Comparison of ENCODE assay signal across 28 cellular contexts in genomic region chr6:133041020-133041419, GRCh38.
DNase-seq lines count a peak whose midpoint lies in the region; ATAC-seq and TF ChIP-seq lines count a peak whose summit lies in the region.
"Had no signal": no experiment of that assay in that cellular context is flagged by ENCODE, and none has a peak within 500 bp of the region (broad histone marks: within the 10 kb centered on the region; RNA-seq: fewer than 3 reads in every experiment).

No MANE protein-coding gene starts in this region.

- H3K4me3 Mint-ChIP-seq in T-helper 2 cell treated with Interferon-gamma antibody and Interleukin-4, amounts not matched to agents 5 μg/mL and 100 μg/mL, for 36 hours: no peak overlapping the region
- H3K4me3 Mint-ChIP-seq: activated CD4-positive, alpha-beta T cell treated with anti-CD3 and anti-CD28 coated beads, Interleukin-2, amount 10 ng/mL, durations not matched to agents 24 days and 14 days; CD4-positive, alpha-beta memory T cell; WTC11 had no signal

- H3K9me3 Mint-ChIP-seq in T-helper 2 cell treated with Interferon-gamma antibody and Interleukin-4, amounts not matched to agents 5 μg/mL and 100 μg/mL, for 36 hours: no peaks in the 10 kb centered on the region
- H3K9me3 Mint-ChIP-seq: activated CD4-positive, alpha-beta T cell treated with anti-CD3 and anti-CD28 coated beads, Interleukin-2, amount 10 ng/mL, durations not matched to agents 24 days and 14 days; activated naive CD4-positive, alpha-beta T cell treated with anti-CD3 and anti-CD28 coated beads, Interleukin-2, amount 50 U/mL, for 72 hours; WTC11 had no signal

- no peaks in the 10 kb centered on the region for H3K4me1 ChIP-seq in right atrium auricular region
- H3K4me1 ChIP-seq: suprapubic skin had no signal

- no peaks in the 10 kb centered on the region for H3K36me3 Mint-ChIP-seq in T-helper 2 cell treated with Interferon-gamma antibody and Interleukin-4, amounts not matched to agents 5 μg/mL and 100 μg/mL, for 36 hours (ENCODE audit: low read depth)
- H3K36me3 Mint-ChIP-seq: activated naive CD4-positive, alpha-beta T cell treated with anti-CD3 and anti-CD28 coated beads, Interleukin-2, amount 50 U/mL, for 72 hours; CD4-positive, alpha-beta memory T cell; WTC11 had no signal

- H3K27ac ChIP-seq in right atrium auricular region: peak overlapping the region in 1 of 2 donors; percentile 17
- H3K27ac ChIP-seq: brain microvascular endothelial cell, ovary, suprapubic skin had no signal

- no peaks in the 10 kb centered on the region for H3K27me3 ChIP-seq in right atrium auricular region
- H3K27me3 ChIP-seq: brain microvascular endothelial cell, ovary, suprapubic skin had no signal

- no peaks in the 10 kb centered on the region for H3K9me3 ChIP-seq in right atrium auricular region
- H3K9me3 ChIP-seq: ovary, suprapubic skin had no signal

- no peak overlapping the region for H3K4me3 ChIP-seq in right atrium auricular region
- H3K4me3 ChIP-seq: ovary, suprapubic skin had no signal

- H3K27ac Mint-ChIP-seq in T-helper 2 cell treated with Interferon-gamma antibody and Interleukin-4, amounts not matched to agents 5 μg/mL and 100 μg/mL, for 36 hours: no peak overlapping the region
- H3K27ac Mint-ChIP-seq: activated CD4-positive, alpha-beta T cell treated with anti-CD3 and anti-CD28 coated beads, Interleukin-2, amount 10 ng/mL, durations not matched to agents 24 days and 14 days; activated naive CD4-positive, alpha-beta T cell treated with anti-CD3 and anti-CD28 coated beads, Interleukin-2, amount 50 U/mL, for 72 hours; CD4-positive, alpha-beta memory T cell; WTC11 had no signal

- H3K4me1 Mint-ChIP-seq in T-helper 2 cell treated with Interferon-gamma antibody and Interleukin-4, amounts not matched to agents 5 μg/mL and 100 μg/mL, for 36 hours (ENCODE audit: low read depth): no peaks in the 10 kb centered on the region
- H3K4me1 Mint-ChIP-seq: activated CD4-positive, alpha-beta T cell treated with anti-CD3 and anti-CD28 coated beads, Interleukin-2, amount 10 ng/mL, durations not matched to agents 24 days and 14 days; CD4-positive, alpha-beta memory T cell; WTC11 had no signal

- intact Hi-C loops in Right ventricle myocardium inferior (cut with DNase I): loop anchor here (5.0 kb wide), 1 partner anchor 74 kb away; no protein-coding TSS in a partner anchor
- intact Hi-C loops in left cardiac atrium (cut with DNase I): loop anchor here in 1 of 2 donors (10.0 kb wide), 1 partner anchor 76 kb away; no protein-coding TSS in a partner anchor

- no peak for TF ChIP-seq CTCF in right atrium auricular region (IDR thresholded peaks at IDR 0.05)
- no peak for TF ChIP-seq CTCF in GM10266 (IDR thresholded peaks at IDR 0.05; ENCODE audit: control insufficient read depth, insufficient read depth, low read depth, missing control alignments)

- ATAC-seq in Right ventricle myocardium inferior (peak; percentile 68), SK-N-SH treated with all-trans-retinoic acid at 6 μM for 48 hours (peak; percentile 13), left cardiac atrium (peak; percentile 73 to 75)
- ATAC-seq: activated naive CD4-positive, alpha-beta T cell treated with anti-CD3 and anti-CD28 coated beads, Interleukin-2, amount 50 U/mL, for 72 hours; HepG2; WTC11 had no signal

- H3K36me3 ChIP-seq in right atrium auricular region: no peaks in the 10 kb centered on the region
- H3K36me3 ChIP-seq: brain microvascular endothelial cell, ovary, suprapubic skin had no signal

- no peaks in the 10 kb centered on the region for H3K27me3 Mint-ChIP-seq in T-helper 2 cell treated with Interferon-gamma antibody and Interleukin-4, amounts not matched to agents 5 μg/mL and 100 μg/mL, for 36 hours (ENCODE audit: low read depth)
- H3K27me3 Mint-ChIP-seq: activated CD4-positive, alpha-beta T cell treated with anti-CD3 and anti-CD28 coated beads, Interleukin-2, amount 10 ng/mL, durations not matched to agents 24 days and 14 days had no signal

- no peak for DNase-seq in Right ventricle myocardium inferior (ENCODE audit: missing footprints)
- no peak for DNase-seq in right atrium auricular region (ENCODE audit: low spot score)
- DNase-seq in left cardiac atrium: no peak
- no peak for DNase-seq in T-helper 2 cell treated with Interferon-gamma antibody and Interleukin-4, amounts not matched to agents 5 μg/mL and 100 μg/mL, for 36 hours (ENCODE audit: low spot score)
- no peak for DNase-seq in hippocampal formation (lab: John Stamatoyannopoulos, UW)
- no peak for DNase-seq in A172 (ENCODE audit: low spot score)
- DNase-seq in GM10266 (ENCODE audit: extremely low spot score): no peak
- DNase-seq: activated CD4-positive, alpha-beta T cell treated with anti-CD3 and anti-CD28 coated beads, Interleukin-2, amount 10 ng/mL, durations not matched to agents 24 days and 14 days; activated CD8-positive, alpha-beta memory T cell treated with anti-CD3 and anti-CD28 coated beads for 24 hours; activated effector memory CD4-positive, alpha-beta T cell treated with Interleukin-2 at 50 U/mL for 16 hours; activated T-cell treated with anti-CD3 and anti-CD28 coated beads, Interleukin-2, amount 50 U/mL, for 1 hour; amygdala; brain microvascular endothelial cell; CD4-positive, alpha-beta memory T cell; DMS 273 treated with DMSO at 0.1 percent for 48 hours; EL; H7; Karpas-422; mammary epithelial cell; NCI-H1436; ovary; RPMI8226; stimulated activated naive CD4-positive, alpha-beta T cell had no signal

TF ChIP-seq in SK-N-SH treated with all-trans-retinoic acid at 6 μM for 48 hours, 23 proteins besides CTCF, POLR2A, EP300 and RAD21:
- TF ChIP-seq ESRRG (CRISPR knock-in tag; IDR thresholded peaks at IDR 0.05) (no peak), PPARA (CRISPR knock-in tag; IDR thresholded peaks at IDR 0.05; ENCODE audit: borderline replicate concordance) (no peak), SNAI2 (CRISPR knock-in tag; IDR thresholded peaks at IDR 0.05) (no peak), TOX (CRISPR knock-in tag; IDR thresholded peaks at IDR 0.05; ENCODE audit: borderline replicate concordance) (no peak), OSR1 (CRISPR knock-in tag; IDR thresholded peaks at IDR 0.05) (no peak), BACH2 (CRISPR knock-in tag; IDR thresholded peaks at IDR 0.05; ENCODE audit: borderline replicate concordance) (no peak), ISL1 (CRISPR knock-in tag; IDR thresholded peaks at IDR 0.05) (no peak), ZNF70 (CRISPR knock-in tag; IDR thresholded peaks at IDR 0.05) (no peak), RARB (CRISPR knock-in tag; IDR thresholded peaks at IDR 0.05) (no peak), ZNF565 (CRISPR knock-in tag; conservative IDR thresholded peaks at IDR 0.05; ENCODE audit: low read depth) (no peak), GLIS3 (CRISPR knock-in tag; IDR thresholded peaks at IDR 0.05) (no peak), TSHZ2 (CRISPR knock-in tag; IDR thresholded peaks at IDR 0.05) (no peak)
- TF ChIP-seq, protein P1, sequence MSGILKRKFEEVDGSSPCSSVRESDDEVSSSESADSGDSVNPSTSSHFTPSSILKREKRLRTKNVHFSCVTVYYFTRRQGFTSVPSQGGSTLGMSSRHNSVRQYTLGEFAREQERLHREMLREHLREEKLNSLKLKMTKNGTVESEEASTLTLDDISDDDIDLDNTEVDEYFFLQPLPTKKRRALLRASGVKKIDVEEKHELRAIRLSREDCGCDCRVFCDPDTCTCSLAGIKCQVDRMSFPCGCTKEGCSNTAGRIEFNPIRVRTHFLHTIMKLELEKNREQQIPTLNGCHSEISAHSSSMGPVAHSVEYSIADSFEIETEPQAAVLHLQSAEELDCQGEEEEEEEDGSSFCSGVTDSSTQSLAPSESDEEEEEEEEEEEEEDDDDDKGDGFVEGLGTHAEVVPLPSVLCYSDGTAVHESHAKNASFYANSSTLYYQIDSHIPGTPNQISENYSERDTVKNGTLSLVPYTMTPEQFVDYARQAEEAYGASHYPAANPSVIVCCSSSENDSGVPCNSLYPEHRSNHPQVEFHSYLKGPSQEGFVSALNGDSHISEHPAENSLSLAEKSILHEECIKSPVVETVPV (CRISPR knock-in tag; IDR thresholded peaks at IDR 0.05): no peak

Comparison
In these comparisons a context has a peak if more than half of its experiments do, and no peak if none do; other contexts are left out.
1. ATAC-seq: peak in every context shown above with its lines; median percentile 74 in left cardiac atrium; 68 in Right ventricle myocardium inferior; 13 in SK-N-SH treated with all-trans-retinoic acid at 6 μM for 48 hours.